In the genomic region with DNA sequence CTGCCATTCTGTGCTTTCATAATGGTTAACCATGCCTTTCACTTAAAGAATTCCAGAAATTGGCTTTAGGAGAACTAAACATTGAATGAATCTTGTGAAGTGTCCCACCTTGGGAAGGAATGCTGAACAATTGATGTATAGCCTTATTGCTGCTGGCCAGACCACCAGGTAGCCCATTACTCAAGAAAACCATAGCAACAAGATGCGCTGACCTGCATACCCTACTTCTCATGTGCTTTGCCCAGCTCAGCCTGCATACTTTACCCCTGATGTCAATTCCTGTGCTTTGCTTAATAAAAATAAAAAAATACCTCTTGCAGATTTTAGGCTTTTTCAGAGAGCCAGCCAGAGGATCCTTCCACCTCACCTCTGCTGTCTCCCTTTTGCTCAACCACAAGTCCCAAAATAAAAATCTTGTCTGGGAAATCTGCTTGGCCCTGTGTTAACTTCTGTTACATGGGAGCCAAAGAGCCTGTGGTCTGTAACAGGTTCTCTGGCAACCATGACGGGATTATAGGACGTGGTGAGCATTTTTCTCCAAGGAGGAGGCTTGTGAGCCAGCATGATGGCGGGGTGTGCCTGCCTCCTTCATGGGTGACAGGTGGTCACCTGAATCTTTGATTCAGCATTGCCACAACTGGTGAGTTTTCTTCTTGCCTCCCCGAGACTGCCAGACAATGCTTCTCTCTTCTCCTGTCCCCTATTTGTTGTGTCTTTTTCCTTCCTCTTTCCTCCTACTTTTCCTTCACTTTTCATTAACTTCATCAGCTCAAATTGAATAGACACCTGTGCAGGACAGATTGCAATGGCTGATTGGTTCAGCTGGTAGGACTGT, we compare ENCODE assay signal across 26 cellular contexts.
A peak's percentile ranks its signal among the peaks of the same experiment; 100 is the strongest.
DNase-seq lines count a peak whose midpoint lies in the region; ATAC-seq and TF ChIP-seq lines count a peak whose summit lies in the region.
"Had no signal": no experiment of that assay in that cellular context is flagged by ENCODE, and none has a peak within 500 bp of the region (broad histone marks: within the 10 kb centered on the region; RNA-seq: fewer than 3 reads in every experiment).

No MANE protein-coding gene starts in this region.

- POLR2A ChIA-PET in GM10248 (lab: Yijun Ruan, JAX) = no interaction called here

- no peaks in the 10 kb centered on the region for H3K27me3 ChIP-seq in right atrium auricular region
- H3K27me3 ChIP-seq: BE2C, spleen had no signal

- H3K27me3 Mint-ChIP-seq in activated naive CD8-positive, alpha-beta T cell = no peaks in the 10 kb centered on the region
- H3K27me3 Mint-ChIP-seq in activated naive CD8-positive, alpha-beta T cell treated with anti-CD3 and anti-CD28 coated beads, Interleukin-2, amount 50 U/mL, for 24 hours = peaks cover 2% of the 10 kb centered on the region
- H3K27me3 Mint-ChIP-seq: activated naive CD4-positive, alpha-beta T cell treated with anti-CD3 and anti-CD28 coated beads, Interleukin-2, amount 10 ng/mL, durations not matched to agents 7 days and 5 days had no signal

- CTCF ChIA-PET in GM10248 (lab: Yijun Ruan, JAX) = interaction anchor here (1.0 to 3.1 kb wide), 2 partner anchors 11 to 18 kb away, joined by 3 to 14 read pairs; no protein-coding TSS in a partner anchor

- no peak for ATAC-seq in activated naive CD8-positive, alpha-beta T cell treated with anti-CD3 and anti-CD28 coated beads, Interleukin-2, amount 50 U/mL, for 24 hours
- no peak for ATAC-seq in GM21360 (IDR thresholded peaks at IDR 0.05; ENCODE audit: unreplicated experiment)
- ATAC-seq: lower lobe of right lung, Right ventricle myocardium inferior had no signal

- peak overlapping the region; percentile 62 for H3K27ac Mint-ChIP-seq in activated naive CD8-positive, alpha-beta T cell
- H3K27ac Mint-ChIP-seq in activated naive CD8-positive, alpha-beta T cell treated with anti-CD3 and anti-CD28 coated beads, Interleukin-2, amount 50 U/mL, for 24 hours = no peak overlapping the region
- H3K27ac Mint-ChIP-seq: activated naive CD4-positive, alpha-beta T cell treated with anti-CD3 and anti-CD28 coated beads, Interleukin-2, amount 10 ng/mL, durations not matched to agents 7 days and 5 days had no signal

- H3K9me3 ChIP-seq in right atrium auricular region = no peaks in the 10 kb centered on the region
- H3K9me3 ChIP-seq: BE2C, HAP-1, lower lobe of right lung, spleen had no signal

- H3K27ac ChIP-seq in right atrium auricular region = no peak overlapping the region
- H3K27ac ChIP-seq: epithelial cell of prostate, KMS-11, lower lobe of right lung, spleen had no signal

- DNase-seq in activated naive CD8-positive, alpha-beta T cell treated with anti-CD3 and anti-CD28 coated beads, Interleukin-2, amount 50 U/mL, for 24 hours = no peak
- peak; percentile 72 for DNase-seq in astrocyte of the hippocampus (ENCODE audit: low read depth, low spot score)
- DNase-seq in kidney glomerular epithelial cell (lab: John Stamatoyannopoulos, UW) = peak; percentile 55
- DNase-seq in SIG-M5 (lab: John Stamatoyannopoulos, UW) = no peak
- DNase-seq in right atrium auricular region (ENCODE audit: low spot score) = no peak
- DNase-seq in GM10248 (ENCODE audit: extremely low spot score) = no peak
- DNase-seq: activated CD4-positive, CD25-positive, alpha-beta regulatory T cell treated with anti-CD3 and anti-CD28 coated beads, Interleukin-2, amount 50 U/mL, for 72 hours; activated naive CD4-positive, alpha-beta T cell treated with anti-CD3 and anti-CD28 coated beads, Interleukin-2, amount 10 ng/mL, durations not matched to agents 7 days and 5 days; anterior cingulate cortex; BE2C; DMS79 treated with DMSO at 0.1 percent for 48 hours; lower lobe of right lung; NCI-H1694 treated with DMSO at 0.1 percent for 48 hours; NCI-H2171 treated with DMSO at 0.1 percent for 48 hours; NCI-H526 treated with DMSO at 0.1 percent for 48 hours; nucleus accumbens; spleen; stimulated activated CD4-positive, alpha-beta T cell treated with anti-CD3 and anti-CD28 coated beads, Interleukin-4, amount 100 ng/mL, for 1 hour; stimulated activated naive CD4-positive, alpha-beta T cell treated with Interleukin-2 at 50 U/mL for 16 hours had no signal

- peaks cover 24% of the 10 kb centered on the region for H3K4me1 Mint-ChIP-seq in activated naive CD8-positive, alpha-beta T cell (ENCODE audit: low read depth)
- H3K4me1 Mint-ChIP-seq in activated naive CD8-positive, alpha-beta T cell treated with anti-CD3 and anti-CD28 coated beads, Interleukin-2, amount 50 U/mL, for 24 hours = peaks cover 28% of the 10 kb centered on the region

- H3K4me1 ChIP-seq in right atrium auricular region = no peaks in the 10 kb centered on the region
- H3K4me1 ChIP-seq: BE2C, lower lobe of right lung, spleen had no signal

- H3K36me3 Mint-ChIP-seq in activated naive CD8-positive, alpha-beta T cell = peaks cover 6% of the 10 kb centered on the region
- peaks cover 10% of the 10 kb centered on the region for H3K36me3 Mint-ChIP-seq in activated naive CD8-positive, alpha-beta T cell treated with anti-CD3 and anti-CD28 coated beads, Interleukin-2, amount 50 U/mL, for 24 hours (ENCODE audit: low read depth)

- H3K4me3 ChIP-seq in right atrium auricular region = no peak overlapping the region
- H3K4me3 ChIP-seq: HAP-1, lower lobe of right lung, spleen had no signal

- no peaks in the 10 kb centered on the region for H3K36me3 ChIP-seq in right atrium auricular region
- H3K36me3 ChIP-seq: BE2C, HAP-1, lower lobe of right lung, spleen had no signal

- no peaks in the 10 kb centered on the region for H3K9me3 Mint-ChIP-seq in activated naive CD8-positive, alpha-beta T cell (ENCODE audit: low read depth)
- peaks cover 12% of the 10 kb centered on the region for H3K9me3 Mint-ChIP-seq in activated naive CD8-positive, alpha-beta T cell treated with anti-CD3 and anti-CD28 coated beads, Interleukin-2, amount 50 U/mL, for 24 hours
- H3K9me3 Mint-ChIP-seq: central memory CD8-positive, alpha-beta T cell had no signal

- TF ChIP-seq CTCF in right atrium auricular region (IDR thresholded peaks at IDR 0.05) (no peak), GM10248 (IDR thresholded peaks at IDR 0.05; ENCODE audit: control extremely low read depth, extremely low read depth, low read depth, missing control alignments) (no peak)

- no peak overlapping the region for H3K4me3 Mint-ChIP-seq in activated naive CD8-positive, alpha-beta T cell
- no peak overlapping the region for H3K4me3 Mint-ChIP-seq in activated naive CD8-positive, alpha-beta T cell treated with anti-CD3 and anti-CD28 coated beads, Interleukin-2, amount 50 U/mL, for 24 hours
- H3K4me3 Mint-ChIP-seq: activated naive CD4-positive, alpha-beta T cell treated with anti-CD3 and anti-CD28 coated beads, Interleukin-2, amount 10 ng/mL, durations not matched to agents 7 days and 5 days; central memory CD8-positive, alpha-beta T cell had no signal

Comparison
In these comparisons a context has a peak if more than half of its experiments do, and no peak if none do; other contexts are left out.
1. DNase-seq: peak in astrocyte of the hippocampus (single experiment) and kidney glomerular epithelial cell (single experiment); none in activated naive CD8-positive, alpha-beta T cell treated with anti-CD3 and anti-CD28 coated beads, Interleukin-2, amount 50 U/mL, for 24 hours (single experiment), SIG-M5 (single experiment), right atrium auricular region (single experiment) and GM10248 (single experiment).